8 cellular contexts compared by ENCODE assay signal in genomic region chr7:519974-520458, GRCh38. TPM values are rescaled to one million over a fixed set of nuclear protein-coding genes. Genes with fewer than 3 reads are reported as not detected.
A peak's percentile ranks its signal among the peaks of the same experiment; 100 is the strongest.
DNase-seq lines count a peak whose midpoint lies in the region; ATAC-seq, FAIRE-seq and TF ChIP-seq lines count a peak whose summit lies in the region.

No MANE protein-coding gene starts in this region.

- H4K20me1 ChIP-seq in mammary epithelial cell (ENCODE audit: insufficient read depth, low read length) = no peaks in the 10 kb centered on the region

- 0% methylated on average over 3 of the region's 53 CpGs for WGBS in mammary epithelial cell (ENCODE audit: low coverage, missing lambda C conversion rate)
- 1 to 3% (median 3%) methylated on average over 11 to 52 of the region's 53 CpGs for WGBS in small intestine, 3 donors

- dilution Hi-C loops in mammary epithelial cell (cut with HindIII; ENCODE audit: low sequenced_read_pairs) = no loop called here

- no peak for FAIRE-seq in small intestine (lab: Jason Lieb, UNC)

- H3K4me3 ChIP-seq in mammary epithelial cell (replicated peaks in 1 of 3; ENCODE audit: insufficient read depth in 1 of 3, low read depth in 2 of 3, low read length in 3 of 3) (peak overlapping the region; percentile 39 to 92 (median 66)), small intestine (ENCODE audit: low read depth in 1 of 2, low read length in 2 of 2) (peak overlapping the region; percentile 30 to 89)

- H3K27me3 ChIP-seq in mammary epithelial cell (ENCODE audit: insufficient read depth, low read length) (no peaks in the 10 kb centered on the region), small intestine (ENCODE audit: control insufficient read depth in 2 of 2, insufficient read depth in 2 of 2, low read length in 2 of 2) (peaks cover 0 to 6% of the 10 kb centered on the region in 2 donors)

- peaks cover 16% of the 10 kb centered on the region for H3K4me1 Mint-ChIP-seq in activated CD4-positive, alpha-beta memory T cell treated with anti-CD3 and anti-CD28 coated beads for 36 hours (ENCODE audit: low read depth)
- peaks cover 10% of the 10 kb centered on the region for H3K4me1 Mint-ChIP-seq in activated CD4-positive, alpha-beta memory T cell treated with anti-CD3 and anti-CD28 coated beads, Interleukin-2, amount 10 ng/mL, durations not matched to agents 7 days and 5 days

- H3K9me3 Mint-ChIP-seq in activated CD4-positive, alpha-beta memory T cell treated with anti-CD3 and anti-CD28 coated beads for 36 hours = no peaks in the 10 kb centered on the region
- H3K9me3 Mint-ChIP-seq in activated CD4-positive, alpha-beta memory T cell treated with anti-CD3 and anti-CD28 coated beads, Interleukin-2, amount 10 ng/mL, durations not matched to agents 7 days and 5 days = no peaks in the 10 kb centered on the region

- H3K27ac Mint-ChIP-seq in activated CD4-positive, alpha-beta memory T cell treated with anti-CD3 and anti-CD28 coated beads for 36 hours = no peak overlapping the region
- no peak overlapping the region for H3K27ac Mint-ChIP-seq in activated CD4-positive, alpha-beta memory T cell treated with anti-CD3 and anti-CD28 coated beads, Interleukin-2, amount 10 ng/mL, durations not matched to agents 7 days and 5 days

- H3K4me3 Mint-ChIP-seq in activated CD4-positive, alpha-beta memory T cell treated with anti-CD3 and anti-CD28 coated beads for 36 hours = no peak overlapping the region
- H3K4me3 Mint-ChIP-seq in activated CD4-positive, alpha-beta memory T cell treated with anti-CD3 and anti-CD28 coated beads, Interleukin-2, amount 10 ng/mL, durations not matched to agents 7 days and 5 days = no peak overlapping the region

- peaks cover 43% of the 10 kb centered on the region for H3K79me2 ChIP-seq in mammary epithelial cell (ENCODE audit: insufficient read depth, low read length)

- CTCF ChIA-PET in activated CD4-positive, alpha-beta memory T cell treated with anti-CD3 and anti-CD28 coated beads for 36 hours (lab: Charles Lee) = no interaction called here
- CTCF ChIA-PET in activated CD4-positive, alpha-beta memory T cell treated with anti-CD3 and anti-CD28 coated beads, Interleukin-2, amount 10 ng/mL, durations not matched to agents 7 days and 5 days (lab: Charles Lee) = no interaction called here
- CTCF ChIA-PET in mammary epithelial cell (lab: Charles Lee; ENCODE audit: low non-redundant PET) = no interaction called here

- H3K9me3 ChIP-seq in mammary epithelial cell (replicated peaks; ENCODE audit: insufficient read depth, low read length) = no peaks in the 10 kb centered on the region
- H3K9me3 ChIP-seq in small intestine (ENCODE audit: control insufficient read depth, low read depth) = no peaks in the 10 kb centered on the region

- peak overlapping the region; percentile 89 for H3K4me2 ChIP-seq in mammary epithelial cell (ENCODE audit: insufficient read depth, low read depth, low read length)

- in situ Hi-C loops in mammary epithelial cell (cut with MboI; ENCODE audit: low sequenced_read_pairs in 2 of 2) = loop anchor here in 1 of 2 donors (10.0 kb wide), 2 partner anchors 185 to 255 kb away; no protein-coding TSS in a partner anchor

- DNase-seq in activated CD4-positive, alpha-beta memory T cell treated with anti-CD3 and anti-CD28 coated beads for 36 hours = peak; percentile 26
- no peak for DNase-seq in activated CD4-positive, alpha-beta memory T cell treated with anti-CD3 and anti-CD28 coated beads, Interleukin-2, amount 10 ng/mL, durations not matched to agents 7 days and 5 days
- peak; percentile 40 for DNase-seq in NCI-H460 (ENCODE audit: extremely low read depth, low read depth)
- DNase-seq in mammary epithelial cell = peak; percentile 74
- peak; percentile 70 for DNase-seq in iPS-NIHi7 (ENCODE audit: extremely low spot score)
- DNase-seq in small intestine = no peak
- DNase-seq in mesenteric fat pad (ENCODE audit: low spot score) = no peak

- H3K27ac ChIP-seq in mammary epithelial cell (ENCODE audit: insufficient read depth, low read depth, low read length) = peak overlapping the region; percentile 55
- peak overlapping the region in 1 of 2 donors; percentile 70 for H3K27ac ChIP-seq in small intestine (ENCODE audit: low read depth in 1 of 2, low read length in 1 of 2)

- H3K36me3 Mint-ChIP-seq in activated CD4-positive, alpha-beta memory T cell treated with anti-CD3 and anti-CD28 coated beads for 36 hours = no peaks in the 10 kb centered on the region
- no peaks in the 10 kb centered on the region for H3K36me3 Mint-ChIP-seq in activated CD4-positive, alpha-beta memory T cell treated with anti-CD3 and anti-CD28 coated beads, Interleukin-2, amount 10 ng/mL, durations not matched to agents 7 days and 5 days (ENCODE audit: low read depth)

- H3K36me3 ChIP-seq in mammary epithelial cell (ENCODE audit: insufficient read depth, low read length) (no peaks in the 10 kb centered on the region), small intestine (ENCODE audit: control insufficient read depth in 2 of 2, insufficient read depth in 2 of 2, low read length in 2 of 2) (no peaks in the 10 kb centered on the region)

- POLR2A ChIA-PET in activated CD4-positive, alpha-beta memory T cell treated with anti-CD3 and anti-CD28 coated beads for 36 hours (lab: Charles Lee) = no interaction called here
- POLR2A ChIA-PET in activated CD4-positive, alpha-beta memory T cell treated with anti-CD3 and anti-CD28 coated beads, Interleukin-2, amount 10 ng/mL, durations not matched to agents 7 days and 5 days (lab: Charles Lee) = interaction anchor here (0.8 kb wide), 1 partner anchor 65 kb away, joined by 3 read pairs; no protein-coding TSS in a partner anchor

- no TSS peak for BruUV-seq in mammary epithelial cell (replicated peaks; lab: Mats Ljungman, UMichigan)

- H2AFZ ChIP-seq in mammary epithelial cell (ENCODE audit: low read depth, low read length) = peak overlapping the region; percentile 57

- peaks cover 42% of the 10 kb centered on the region for H3K27me3 Mint-ChIP-seq in activated CD4-positive, alpha-beta memory T cell treated with anti-CD3 and anti-CD28 coated beads for 36 hours
- H3K27me3 Mint-ChIP-seq in activated CD4-positive, alpha-beta memory T cell treated with anti-CD3 and anti-CD28 coated beads, Interleukin-2, amount 10 ng/mL, durations not matched to agents 7 days and 5 days = peaks cover 51% of the 10 kb centered on the region

- H3K9ac ChIP-seq in mammary epithelial cell (ENCODE audit: insufficient read depth, low read length) = no peak overlapping the region

- peak in 1 of 2 donors; percentile 29 for TF ChIP-seq CTCF in mammary epithelial cell (conservative IDR thresholded peaks at IDR 0.05 in 1 of 2, IDR thresholded peaks at IDR 0.05 in 1 of 2; ENCODE audit: extremely low read depth in 1 of 2, insufficient read depth in 1 of 2, low read depth in 1 of 2, low read length in 2 of 2)

- H3K4me1 ChIP-seq in mammary epithelial cell (ENCODE audit: insufficient read depth, low read length) (peaks cover 38% of the 10 kb centered on the region), small intestine (ENCODE audit: control insufficient read depth in 2 of 2, insufficient read depth in 1 of 2, low read depth in 1 of 2, low read length in 1 of 2) (no peaks in the 10 kb centered on the region)

- intact Hi-C loops in activated CD4-positive, alpha-beta memory T cell treated with anti-CD3 and anti-CD28 coated beads for 36 hours (cut with micrococcal nuclease) = loop anchor here (5.0 to 10.0 kb wide), 4 partner anchors 62 to 207 kb away; partner anchors contain the start of genes DNAAF5 and PRKAR1B
- intact Hi-C loops in mammary epithelial cell (cut with micrococcal nuclease) = loop anchor here (1.0 to 5.0 kb wide), 3 partner anchors 19 to 207 kb away; partner anchors contain the start of genes DNAAF5 and PRKAR1B

- ATAC-seq in GM19324 (IDR thresholded peaks at IDR 0.05; ENCODE audit: low FRiP score, unreplicated experiment) = no peak

RNA-seq across cellular contexts. Expression of gene PDGFA, which starts 0.4 kb away (rescaled TPM):
- total RNA-seq in activated CD4-positive, alpha-beta memory T cell treated with anti-CD3 and anti-CD28 coated beads for 36 hours = 1 to 10 TPM; 6.3 to 6.9 TPM
- total RNA-seq in activated CD4-positive, alpha-beta memory T cell treated with anti-CD3 and anti-CD28 coated beads, Interleukin-2, amount 10 ng/mL, durations not matched to agents 7 days and 5 days = under 1 TPM; 0.70 to 0.73 TPM
- 20.3 and 21.4 TPM in 2 replicates for total RNA-seq in NCI-H460 (2014; rRNA removed; shearing (Covaris generic))
- polyA plus RNA-seq in NCI-H460 (2014; cell fraction: nucleus; rRNA removed) = 3.8 and 10.0 TPM in 2 replicates
- 100 to 1,000 TPM in 1 of 2 donors, 10 to 100 TPM in 1; 60.5 to 167 TPM for total RNA-seq in mammary epithelial cell
- polyA plus RNA-seq in mammary epithelial cell = 29.2 TPM
- 93.4 TPM for polyA minus RNA-seq in mammary epithelial cell
- 10 to 100 TPM; 17.4 to 38.2 (median 26.5) TPM for polyA plus RNA-seq in small intestine
- total RNA-seq in mesenteric fat pad = 19.7 TPM

Comparison
In these comparisons a context has a peak if more than half of its experiments do, and no peak if none do; other contexts are left out.
1. DNase-seq: peak in activated CD4-positive, alpha-beta memory T cell treated with anti-CD3 and anti-CD28 coated beads for 36 hours (single experiment), NCI-H460 (single experiment), mammary epithelial cell (single experiment) and iPS-NIHi7 (single experiment); none in activated CD4-positive, alpha-beta memory T cell treated with anti-CD3 and anti-CD28 coated beads, Interleukin-2, amount 10 ng/mL, durations not matched to agents 7 days and 5 days (single experiment), small intestine (single experiment) and mesenteric fat pad (single experiment).
2. RNA of gene PDGFA, which starts 0.4 kb away (total RNA-seq): 60.5 to 167 TPM in mammary epithelial cell, 20.3 to 21.4 TPM in NCI-H460, 19.7 TPM in mesenteric fat pad (single experiment) and 6.3 to 6.9 TPM in activated CD4-positive, alpha-beta memory T cell treated with anti-CD3 and anti-CD28 coated beads for 36 hours; 0.70 to 0.73 TPM in activated CD4-positive, alpha-beta memory T cell treated with anti-CD3 and anti-CD28 coated beads, Interleukin-2, amount 10 ng/mL, durations not matched to agents 7 days and 5 days; every median in the first group is over 4 times any median in the second.